Comparison of ENCODE assay signal across 17 cellular contexts in genomic region chr7:24910551-24911212, GRCh38.
A peak's percentile ranks its signal among the peaks of the same experiment; 100 is the strongest.
DNase-seq lines count a peak whose midpoint lies in the region; ATAC-seq lines count a peak whose summit lies in the region.
"Had no signal": no experiment of that assay in that cellular context is flagged by ENCODE, and none has a peak within 500 bp of the region (broad histone marks: within the 10 kb centered on the region; RNA-seq: fewer than 3 reads in every experiment).

No MANE protein-coding gene starts in this region.

- peak overlapping the region; percentile 76 for H3K4me3 Mint-ChIP-seq in activated CD4-positive, alpha-beta T cell treated with anti-CD3 and anti-CD28 coated beads, Interleukin-2, amount 10 ng/mL, durations not matched to agents 24 days and 14 days
- peak overlapping the region; percentile 75 for H3K4me3 Mint-ChIP-seq in activated T-helper 1 cell treated with anti-CD3 and anti-CD28 coated beads, Interleukin-12 subunit alpha, Interleukin-12 subunit beta, Interleukin-2, Interleukin-4 antibody, amounts not matched to agents 30 ng/mL and 10 ng/mL and 1 ng/mL, durations not matched to agents 14 hours and 24 hours and 36 hours
- peak overlapping the region; percentile 83 for H3K4me3 Mint-ChIP-seq in natural killer cell treated with Interleukin-12 subunit alpha and Interleukin-12 subunit beta and Interleukin-15 and Interleukin-18, amount 100 ng/mL, for 72 hours
- H3K4me3 Mint-ChIP-seq: WTC11 had no signal

- no peaks in the 10 kb centered on the region for H3K9me3 ChIP-seq in KOPT-K1 (ENCODE audit: insufficient read depth, low read length, poor library complexity, severe bottlenecking)
- H3K9me3 ChIP-seq: ovary had no signal

- no peaks in the 10 kb centered on the region for H3K36me3 ChIP-seq in KOPT-K1 (ENCODE audit: insufficient read depth, low read length)
- H3K36me3 ChIP-seq: ovary had no signal

- peak; percentile 74 for DNase-seq in activated CD4-positive, alpha-beta T cell treated with anti-CD3 and anti-CD28 coated beads, Interleukin-2, amount 10 ng/mL, durations not matched to agents 24 days and 14 days
- no peak for DNase-seq in activated CD4-positive, alpha-beta T cell treated with anti-CD3 and anti-CD28 coated beads, Interleukin-2, amount 50 U/mL, for 4 hours
- DNase-seq in activated T-helper 1 cell treated with anti-CD3 and anti-CD28 coated beads, Interleukin-12 subunit alpha, Interleukin-12 subunit beta, Interleukin-2, Interleukin-4 antibody, amounts not matched to agents 30 ng/mL and 10 ng/mL and 1 ng/mL, durations not matched to agents 14 hours and 24 hours and 36 hours (ENCODE audit: low spot score): no peak
- DNase-seq in natural killer cell treated with Interleukin-12 subunit alpha and Interleukin-12 subunit beta and Interleukin-15 and Interleukin-18, amount 100 ng/mL, for 72 hours (ENCODE audit: low spot score): no peak
- DNase-seq in iPS-NIHi11 (ENCODE audit: low spot score): no peak
- DNase-seq in NOMO-1 (lab: John Stamatoyannopoulos, UW; ENCODE audit: unreplicated experiment in 2 of 2): no peak
- DNase-seq: ACHN; DMS79 treated with DMSO at 0.1 percent for 48 hours; GOT3; mammary epithelial cell; NCI-H774; ovary; Right ventricle myocardium superior; stimulated activated CD4-positive, alpha-beta T cell treated with anti-CD3 and anti-CD28 coated beads, Interleukin-15, amount 100 ng/mL, for 24 hours had no signal

- H3K9me3 Mint-ChIP-seq in activated CD4-positive, alpha-beta T cell treated with anti-CD3 and anti-CD28 coated beads, Interleukin-2, amount 10 ng/mL, durations not matched to agents 24 days and 14 days: peaks cover 13% of the 10 kb centered on the region
- peaks cover 3% of the 10 kb centered on the region for H3K9me3 Mint-ChIP-seq in activated T-helper 1 cell treated with anti-CD3 and anti-CD28 coated beads, Interleukin-12 subunit alpha, Interleukin-12 subunit beta, Interleukin-2, Interleukin-4 antibody, amounts not matched to agents 30 ng/mL and 10 ng/mL and 1 ng/mL, durations not matched to agents 14 hours and 24 hours and 36 hours
- no peaks in the 10 kb centered on the region for H3K9me3 Mint-ChIP-seq in natural killer cell treated with Interleukin-12 subunit alpha and Interleukin-12 subunit beta and Interleukin-15 and Interleukin-18, amount 100 ng/mL, for 72 hours

- ATAC-seq in natural killer cell treated with Interleukin-12 subunit alpha and Interleukin-12 subunit beta and Interleukin-15 and Interleukin-18, amount 100 ng/mL, for 72 hours: peak in 1 of 2 donors; percentile 40
- no peak for ATAC-seq in HG03520 (IDR thresholded peaks at IDR 0.05; ENCODE audit: unreplicated experiment)
- ATAC-seq: WTC11 had no signal

- H3K27ac ChIP-seq in KOPT-K1 (ENCODE audit: low read depth, low read length, poor library complexity, severe bottlenecking): peak overlapping the region; percentile 90
- H3K27ac ChIP-seq: ovary had no signal

- intact Hi-C loops in activated CD4-positive, alpha-beta T cell treated with anti-CD3 and anti-CD28 coated beads, Interleukin-2, amount 10 ng/mL, durations not matched to agents 24 days and 14 days (cut with micrococcal nuclease): loop anchor here (1.0 kb wide), 1 partner anchor 11 kb away; no protein-coding TSS in a partner anchor
- intact Hi-C loops in activated T-helper 1 cell treated with anti-CD3 and anti-CD28 coated beads, Interleukin-12 subunit alpha, Interleukin-12 subunit beta, Interleukin-2, Interleukin-4 antibody, amounts not matched to agents 30 ng/mL and 10 ng/mL and 1 ng/mL, durations not matched to agents 14 hours and 24 hours and 36 hours (cut with micrococcal nuclease): loop anchor here (1.0 kb wide), 2 partner anchors 11 to 89 kb away; no protein-coding TSS in a partner anchor

- H3K36me3 Mint-ChIP-seq in activated CD4-positive, alpha-beta T cell treated with anti-CD3 and anti-CD28 coated beads, Interleukin-2, amount 10 ng/mL, durations not matched to agents 24 days and 14 days (ENCODE audit: low read depth): peaks cover 26% of the 10 kb centered on the region
- peaks cover 28% of the 10 kb centered on the region for H3K36me3 Mint-ChIP-seq in activated T-helper 1 cell treated with anti-CD3 and anti-CD28 coated beads, Interleukin-12 subunit alpha, Interleukin-12 subunit beta, Interleukin-2, Interleukin-4 antibody, amounts not matched to agents 30 ng/mL and 10 ng/mL and 1 ng/mL, durations not matched to agents 14 hours and 24 hours and 36 hours (ENCODE audit: low read depth)
- no peaks in the 10 kb centered on the region for H3K36me3 Mint-ChIP-seq in natural killer cell treated with Interleukin-12 subunit alpha and Interleukin-12 subunit beta and Interleukin-15 and Interleukin-18, amount 100 ng/mL, for 72 hours
- H3K36me3 Mint-ChIP-seq: WTC11 had no signal

- peak overlapping the region; percentile 97 for H3K27ac Mint-ChIP-seq in activated CD4-positive, alpha-beta T cell treated with anti-CD3 and anti-CD28 coated beads, Interleukin-2, amount 10 ng/mL, durations not matched to agents 24 days and 14 days
- peak overlapping the region; percentile 90 for H3K27ac Mint-ChIP-seq in activated T-helper 1 cell treated with anti-CD3 and anti-CD28 coated beads, Interleukin-12 subunit alpha, Interleukin-12 subunit beta, Interleukin-2, Interleukin-4 antibody, amounts not matched to agents 30 ng/mL and 10 ng/mL and 1 ng/mL, durations not matched to agents 14 hours and 24 hours and 36 hours
- peak overlapping the region in 1 of 2 donors; percentile 91 for H3K27ac Mint-ChIP-seq in natural killer cell treated with Interleukin-12 subunit alpha and Interleukin-12 subunit beta and Interleukin-15 and Interleukin-18, amount 100 ng/mL, for 72 hours
- H3K27ac Mint-ChIP-seq: WTC11 had no signal

- H3K4me1 Mint-ChIP-seq in activated CD4-positive, alpha-beta T cell treated with anti-CD3 and anti-CD28 coated beads, Interleukin-2, amount 10 ng/mL, durations not matched to agents 24 days and 14 days: peaks cover 50% of the 10 kb centered on the region
- peaks cover 59% of the 10 kb centered on the region for H3K4me1 Mint-ChIP-seq in activated T-helper 1 cell treated with anti-CD3 and anti-CD28 coated beads, Interleukin-12 subunit alpha, Interleukin-12 subunit beta, Interleukin-2, Interleukin-4 antibody, amounts not matched to agents 30 ng/mL and 10 ng/mL and 1 ng/mL, durations not matched to agents 14 hours and 24 hours and 36 hours (ENCODE audit: low read depth)
- H3K4me1 Mint-ChIP-seq in natural killer cell treated with Interleukin-12 subunit alpha and Interleukin-12 subunit beta and Interleukin-15 and Interleukin-18, amount 100 ng/mL, for 72 hours (ENCODE audit: low read depth in 2 of 2): peaks cover 46 to 56% of the 10 kb centered on the region in 2 donors

- no peaks in the 10 kb centered on the region for H3K27me3 Mint-ChIP-seq in activated CD4-positive, alpha-beta T cell treated with anti-CD3 and anti-CD28 coated beads, Interleukin-2, amount 10 ng/mL, durations not matched to agents 24 days and 14 days
- no peaks in the 10 kb centered on the region for H3K27me3 Mint-ChIP-seq in activated T-helper 1 cell treated with anti-CD3 and anti-CD28 coated beads, Interleukin-12 subunit alpha, Interleukin-12 subunit beta, Interleukin-2, Interleukin-4 antibody, amounts not matched to agents 30 ng/mL and 10 ng/mL and 1 ng/mL, durations not matched to agents 14 hours and 24 hours and 36 hours (ENCODE audit: insufficient read depth)
- H3K27me3 Mint-ChIP-seq in natural killer cell treated with Interleukin-12 subunit alpha and Interleukin-12 subunit beta and Interleukin-15 and Interleukin-18, amount 100 ng/mL, for 72 hours: no peaks in the 10 kb centered on the region
